Comparison of ENCODE assay signal across 14 cellular contexts in the genomic region with DNA sequence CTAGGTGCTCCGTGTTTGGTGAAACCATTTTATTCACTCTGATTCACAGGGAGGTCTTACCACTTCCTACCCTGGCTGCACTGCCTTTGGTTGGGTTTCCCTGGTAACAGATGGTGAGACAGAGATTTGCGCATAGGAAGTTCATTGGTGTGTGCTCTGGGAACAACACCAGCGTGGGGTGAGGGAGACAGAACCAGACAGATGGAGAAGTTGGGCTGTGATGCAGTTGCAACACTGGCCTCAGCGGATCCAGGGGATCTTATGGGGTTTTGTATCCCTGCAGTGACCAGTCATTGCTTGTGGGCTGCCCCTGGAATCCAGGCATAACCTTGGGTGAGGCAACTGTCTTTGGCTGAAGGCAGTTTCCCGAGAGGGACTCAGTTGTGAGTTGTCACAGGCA. TPM values are rescaled to one million over a fixed set of nuclear protein-coding genes. Genes with fewer than 3 reads are reported as not detected.
DNase-seq lines count a peak whose midpoint lies in the region; ATAC-seq and TF ChIP-seq lines count a peak whose summit lies in the region.
"Had no signal": no experiment of that assay in that cellular context is flagged by ENCODE, and none has a peak within 500 bp of the region (broad histone marks: within the 10 kb centered on the region; RNA-seq: fewer than 3 reads in every experiment).

No MANE protein-coding gene starts in this region.

- peaks cover 0 to 22% (median 4%) of the 10 kb centered on the region in 9 donors for H3K4me1 ChIP-seq in heart right ventricle
- H3K4me1 ChIP-seq: parathyroid adenoma, SJSA1 had no signal

- intact Hi-C loops in heart right ventricle (cut with DNase I) = loop anchor here in 1 of 10 donors (10.0 kb wide), 1 partner anchor 61 kb away; no protein-coding TSS in a partner anchor

- H3K27me3 ChIP-seq in heart right ventricle = peaks cover 0 to 23% (median 4%) of the 10 kb centered on the region in 7 donors
- H3K27me3 ChIP-seq: SJSA1 had no signal

- H3K27ac ChIP-seq in heart right ventricle (peak overlapping the region in 5 of 10 donors; percentile 22 to 74 (median 72)), skin epidermis (peak overlapping the region in 18 of 21 experiments; percentile 5 to 88 (median 72))
- H3K27ac ChIP-seq: C4-2B, parathyroid adenoma, SJSA1 had no signal

- no peak for TF ChIP-seq CTCF in WI38 (IDR thresholded peaks at IDR 0.05; ENCODE audit: low read depth, low read length)
- no peak for TF ChIP-seq CTCF in heart right ventricle (IDR thresholded peaks at IDR 0.05)
- TF ChIP-seq CTCF in GM10266 (IDR thresholded peaks at IDR 0.05; ENCODE audit: control insufficient read depth, insufficient read depth, low read depth, missing control alignments) = no peak

- ATAC-seq in heart right ventricle (peak in 6 of 8 donors; percentile 6 to 76 (median 32)), HG02610 (IDR thresholded peaks at IDR 0.05; ENCODE audit: unreplicated experiment) (no peak), GM18502 (IDR thresholded peaks at IDR 0.05; ENCODE audit: poor library complexity, unreplicated experiment) (no peak)

- no peaks in the 10 kb centered on the region for H3K9me3 ChIP-seq in heart right ventricle
- H3K9me3 ChIP-seq: SJSA1 had no signal

- H3K4me3 ChIP-seq in WI38 (ENCODE audit: low read depth, low read length) (peak overlapping the region; percentile 59), heart right ventricle (no peak overlapping the region), skin epidermis (peak overlapping the region in 1 of 7 experiments; percentile 32)
- H3K4me3 ChIP-seq: SJSA1 had no signal

- H3K36me3 ChIP-seq in heart right ventricle = peaks cover 0 to 7% (median 0%) of the 10 kb centered on the region in 9 donors
- H3K36me3 ChIP-seq: SJSA1 had no signal

- DNase-seq in Daoy (ENCODE audit: low read depth) = peak; percentile 22
- no peak for DNase-seq in heart right ventricle
- no peak for DNase-seq in GM10266 (ENCODE audit: extremely low spot score)
- no peak for DNase-seq in activated effector memory CD4-positive, alpha-beta T cell treated with Interleukin-2 at 50 U/mL for 16 hours
- DNase-seq: anterior cingulate cortex; effector CD8-positive, alpha-beta T cell; NCI-H2081 had no signal

- 78 to 84% methylated on average over 5 of the region's 5 CpGs for WGBS in heart right ventricle, 2 donors

RNA-seq across cellular contexts. Expression of gene IL16, which starts 12.5 kb away (rescaled TPM):
- 0.06 TPM in 1 of 2 replicates, not detected in the other for total RNA-seq in Daoy (2014; rRNA removed; shearing (Covaris generic))
- total RNA-seq in heart right ventricle = 10 to 100 TPM in 1 of 10 donors, 1 to 10 TPM in 9; 3.3 to 13.1 (median 4.1) TPM
- 1 to 10 TPM; 4.3 to 4.9 TPM for polyA plus RNA-seq in heart right ventricle
- total RNA-seq: SJSA1 had no signal

RNA-seq across cellular contexts. Expression of gene CFAP161, which starts 50.1 kb away (rescaled TPM):
- total RNA-seq in Daoy (2014; rRNA removed; shearing (Covaris generic)) = 0.69 TPM in 1 of 2 replicates, not detected in the other
- total RNA-seq in heart right ventricle = 1 to 10 TPM in 3 of 10 donors, under 1 TPM in 7; 0.28 to 1.2 (median 0.83) TPM
- polyA plus RNA-seq in heart right ventricle = under 1 TPM; 0.32 to 0.95 TPM
- total RNA-seq: SJSA1 had no signal

Comparison
In these comparisons a context has a peak if more than half of its experiments do, and no peak if none do; other contexts are left out.
1. ATAC-seq: peak in heart right ventricle (6 of 8); none in HG02610 (single experiment) and GM18502 (single experiment).